ENCODE assay signal across 30 cellular contexts in the genomic region with DNA sequence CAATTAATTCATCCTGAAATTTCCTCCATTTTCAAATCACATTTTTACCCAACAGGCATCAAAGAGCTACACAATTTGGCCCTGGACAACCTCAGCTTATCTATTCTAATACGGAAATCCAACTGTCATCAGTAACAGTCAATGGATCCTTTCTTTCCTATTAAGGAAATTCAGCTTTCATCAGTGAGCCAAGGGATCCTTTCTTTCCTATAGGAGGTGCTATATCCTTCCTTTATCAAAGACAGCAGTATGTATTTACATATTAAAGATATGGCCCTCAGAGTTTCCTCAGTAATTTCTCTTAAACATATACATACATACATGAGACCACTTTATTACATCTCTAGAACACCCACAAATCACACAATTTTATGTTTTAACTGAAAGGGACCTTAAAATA. TPM values are rescaled to one million over a fixed set of nuclear protein-coding genes. Genes with fewer than 3 reads are reported as not detected.
DNase-seq lines count a peak whose midpoint lies in the region; ATAC-seq and TF ChIP-seq lines count a peak whose summit lies in the region.
"Had no signal": no experiment of that assay in that cellular context is flagged by ENCODE, and none has a peak within 500 bp of the region (broad histone marks: within the 10 kb centered on the region; RNA-seq: fewer than 3 reads in every experiment).

No MANE protein-coding gene starts in this region.

- no peak overlapping the region for H2BK5ac ChIP-seq in H9 (ENCODE audit: insufficient read length, low read length)

- no peak overlapping the region for H2BK20ac ChIP-seq in H9 (ENCODE audit: low read depth, low read length, poor library complexity, severe bottlenecking)

- no peak overlapping the region for H3K9ac ChIP-seq in SK-N-SH
- no peak overlapping the region for H3K9ac ChIP-seq in H9 (ENCODE audit: extremely low read depth, insufficient read length, low read length)

- CTCF ChIA-PET in SK-N-SH (lab: Yijun Ruan, JAX) (interaction anchor here (1.3 to 1.5 kb wide), 3 partner anchors 9 to 35 kb away, joined by 3 to 5 read pairs (median 4); no protein-coding TSS in a partner anchor), Panc1 (lab: Charles Lee) (no interaction called here)

- in situ Hi-C loops in Panc1 (cut with HindIII; ENCODE audit: low pct_unique_long_range_greater_than_20kb, low sequenced_read_pairs) (no loop called here), GM13976 (cut with MboI; ENCODE audit: low sequenced_read_pairs, unreplicated experiment) (loop anchor here (25.0 kb wide), 1 partner anchor 1573 kb away; no protein-coding TSS in a partner anchor)

- H3K27me3 Mint-ChIP-seq in H9 (ENCODE audit: low read depth): no peaks in the 10 kb centered on the region
- H3K27me3 Mint-ChIP-seq: activated naive CD4-positive, alpha-beta T cell treated with anti-CD3 and anti-CD28 coated beads, Interleukin-2, amount 10 ng/mL, durations not matched to agents 7 days and 5 days; activated T-helper 17 cell treated with anti-CD3 and anti-CD28 coated beads, Interleukin-2, amount 50 U/mL, for 72 hours; CD4-positive, alpha-beta T cell; stimulated activated naive CD8-positive, alpha-beta T cell treated with anti-CD3 and anti-CD28 coated beads, Interleukin-15, amount 100 ng/mL, for 72 hours had no signal

- H2BK12ac ChIP-seq in H9 (ENCODE audit: insufficient read length, low read depth, low read length): no peak overlapping the region

- no peak overlapping the region for H3K14ac ChIP-seq in H9 (ENCODE audit: insufficient read depth, low read length)

- H3K4me2 ChIP-seq in SK-N-SH (no peak overlapping the region), H9 (ENCODE audit: insufficient read depth, insufficient read length, low read length) (no peak overlapping the region), hepatocyte (no peak overlapping the region)

- H3K4me1 ChIP-seq in SK-N-SH (ENCODE audit: control insufficient read depth in 1 of 2, insufficient read depth in 2 of 2, low read depth in 1 of 2, low read length in 1 of 2) (peaks cover 0 to 9% of the 10 kb centered on the region in 2 experiments; a peak in 2 of 4 replicates), H9 (ENCODE audit: insufficient read depth, low read length) (no peaks in the 10 kb centered on the region), Panc1 (ENCODE audit: control insufficient read depth, insufficient read depth, low read length) (peaks cover 7% of the 10 kb centered on the region), hepatocyte (ENCODE audit: insufficient read depth) (no peaks in the 10 kb centered on the region)
- H3K4me1 ChIP-seq: prostate gland, right lobe of liver, uterus had no signal

- 96% methylated on average over 1 of the region's 1 CpG for WGBS in SK-N-SH (ENCODE audit: low lambda C conversion rate)
- WGBS in H9 (ENCODE audit: extremely low coverage, insufficient read length, low lambda C conversion rate): no CpG with 5 or more reads among the region's 1 CpG
- 94% methylated on average over 1 of the region's 1 CpG for WGBS in hepatocyte (ENCODE audit: low lambda C conversion rate, missing lambda C conversion rate)

- intact Hi-C loops in Panc1 (cut with micrococcal nuclease; ENCODE audit: unreplicated experiment): no loop called here

- no peak overlapping the region for H2BK120ac ChIP-seq in H9 (ENCODE audit: low read depth, low read length, poor library complexity, severe bottlenecking)

- no peak overlapping the region for H3K4me3 Mint-ChIP-seq in H9
- H3K4me3 Mint-ChIP-seq: activated naive CD4-positive, alpha-beta T cell treated with anti-CD3 and anti-CD28 coated beads, Interleukin-2, amount 10 ng/mL, durations not matched to agents 7 days and 5 days; activated T-helper 17 cell treated with anti-CD3 and anti-CD28 coated beads, Interleukin-2, amount 50 U/mL, for 72 hours; CD4-positive, alpha-beta T cell; stimulated activated naive CD8-positive, alpha-beta T cell treated with anti-CD3 and anti-CD28 coated beads, Interleukin-15, amount 100 ng/mL, for 72 hours had no signal

- H3K79me1 ChIP-seq in H9 (ENCODE audit: insufficient read depth, low read depth, low read length, poor library complexity, severe bottlenecking): no peaks in the 10 kb centered on the region

- H4K91ac ChIP-seq in H9 (ENCODE audit: insufficient read length, low read depth, low read length): no peak overlapping the region

- TF ChIP-seq EP300 in SK-N-SH (IDR thresholded peaks at IDR 0.05; ENCODE audit: borderline replicate concordance in 1 of 2, low read depth in 1 of 2, low read length in 1 of 2): no peak

- H3K27ac Mint-ChIP-seq in H9: no peak overlapping the region; a peak in 1 of 7 replicates
- H3K27ac Mint-ChIP-seq: activated naive CD4-positive, alpha-beta T cell treated with anti-CD3 and anti-CD28 coated beads, Interleukin-2, amount 10 ng/mL, durations not matched to agents 7 days and 5 days; activated T-helper 17 cell treated with anti-CD3 and anti-CD28 coated beads, Interleukin-2, amount 50 U/mL, for 72 hours; CD4-positive, alpha-beta T cell; stimulated activated naive CD8-positive, alpha-beta T cell treated with anti-CD3 and anti-CD28 coated beads, Interleukin-15, amount 100 ng/mL, for 72 hours had no signal

- H3K4me1 Mint-ChIP-seq in H9: peaks cover 17 to 19% of the 10 kb centered on the region in 2 experiments
- H3K4me1 Mint-ChIP-seq: activated naive CD4-positive, alpha-beta T cell treated with anti-CD3 and anti-CD28 coated beads, Interleukin-2, amount 10 ng/mL, durations not matched to agents 7 days and 5 days; stimulated activated naive CD8-positive, alpha-beta T cell treated with anti-CD3 and anti-CD28 coated beads, Interleukin-15, amount 100 ng/mL, for 72 hours had no signal

- H2BK15ac ChIP-seq in H9 (ENCODE audit: low read depth, low read length): no peak overlapping the region

- BruUV-seq in Panc1 (replicated peaks; lab: Mats Ljungman, UMichigan): no TSS peak

- H3K4me3 ChIP-seq in SK-N-SH (ENCODE audit: low read depth in 2 of 2, low read length in 1 of 2) (no peak overlapping the region), Panc1 (ENCODE audit: low read depth in 2 of 2, low read length in 2 of 2) (no peak overlapping the region), hepatocyte (no peak overlapping the region)
- H3K4me3 ChIP-seq: K562, prostate gland, right lobe of liver, spleen, thoracic aorta, uterus had no signal

- DNase-seq in SK-N-SH (no peak), H9 (no peak), Panc1 (ENCODE audit: low read depth, low spot score) (no peak), hepatocyte (ENCODE audit: low spot score) (no peak), GM13976 (ENCODE audit: low spot score) (no peak), NCI-H128 (lab: John Stamatoyannopoulos, UW; ENCODE audit: unreplicated experiment) (no peak)
- no peak for DNase-seq in stimulated activated CD4-positive, alpha-beta T cell treated with anti-CD3 and anti-CD28 coated beads, Interleukin-2, amount 100 ng/mL, for 24 hours
- DNase-seq: activated CD4-positive, alpha-beta T cell treated with anti-CD3 and anti-CD28 coated beads, Interleukin-2, amount 50 U/mL, for 48 hours; activated CD4-positive, CD25-positive, alpha-beta regulatory T cell; activated naive CD4-positive, alpha-beta T cell treated with anti-CD3 and anti-CD28 coated beads, Interleukin-2, amount 10 ng/mL, durations not matched to agents 7 days and 5 days; amniotic stem cell; brain microvascular endothelial cell; CD4-positive, alpha-beta T cell; DMS 273 treated with DMSO at 0.1 percent for 48 hours; glutamatergic neuron; kidney; left ventricle myocardium superior; NCI-H1436; NCI-H2081 treated with DMSO at 0.1 percent for 48 hours; NCI-H226; NCI-H748 treated with DMSO at 0.1 percent for 48 hours; right lobe of liver; spleen; stimulated activated naive CD8-positive, alpha-beta T cell treated with anti-CD3 and anti-CD28 coated beads, Interleukin-15, amount 100 ng/mL, for 72 hours; uterus had no signal

- H3K9me2 ChIP-seq in SK-N-SH (no peaks in the 10 kb centered on the region), hepatocyte (replicated peaks; ENCODE audit: insufficient read depth) (no peaks in the 10 kb centered on the region)

- peaks cover 68% of the 10 kb centered on the region for H3K79me2 ChIP-seq in SK-N-SH (ENCODE audit: insufficient read depth)
- peaks cover 8% of the 10 kb centered on the region; the same call in 1 of the 2 replicates for H3K79me2 ChIP-seq in H9 (ENCODE audit: insufficient read depth, low read length)
- peaks cover 54% of the 10 kb centered on the region for H3K79me2 ChIP-seq in hepatocyte

- no peak for TF ChIP-seq RAD21 in SK-N-SH (IDR thresholded peaks at IDR 0.05; ENCODE audit: low read length)

- H3K27ac ChIP-seq in SK-N-SH (ENCODE audit: low read depth in 2 of 2, low read length in 1 of 2) (no peak overlapping the region), H9 (ENCODE audit: insufficient read length, low read depth, low read length) (no peak overlapping the region), Panc1 (ENCODE audit: low read length) (no peak overlapping the region), hepatocyte (no peak overlapping the region)
- H3K27ac ChIP-seq: brain microvascular endothelial cell, prostate gland, right lobe of liver, spleen, thoracic aorta, uterus had no signal

- H4K8ac ChIP-seq in H9 (replicated peaks; ENCODE audit: insufficient read length, low read depth, low read length): no peak overlapping the region

- peaks cover 60 to 62% of the 10 kb centered on the region in 2 experiments for H3K36me3 ChIP-seq in SK-N-SH (replicated peaks in 1 of 2; ENCODE audit: control insufficient read depth in 1 of 2, insufficient read depth in 2 of 2, low read length in 1 of 2)
- H3K36me3 ChIP-seq in Panc1 (ENCODE audit: control insufficient read depth, insufficient read depth, low read length): peaks cover 54% of the 10 kb centered on the region
- no peaks in the 10 kb centered on the region for H3K36me3 ChIP-seq in hepatocyte (replicated peaks; ENCODE audit: insufficient read depth, low read depth)
- H3K36me3 ChIP-seq: prostate gland, uterus had no signal

- POLR2A ChIA-PET in SK-N-SH (lab: Yijun Ruan, JAX) (no interaction called here), Panc1 (lab: Charles Lee) (no interaction called here)

- H3F3A ChIP-seq in SK-N-SH (replicated peaks; ENCODE audit: insufficient read depth): peaks cover 4% of the 10 kb centered on the region

- ATAC-seq in SK-N-SH treated with all-trans-retinoic acid at 6 μM for 48 hours (no peak), Panc1 (no peak)
- ATAC-seq: activated T-helper 17 cell treated with anti-CD3 and anti-CD28 coated beads, Interleukin-2, amount 50 U/mL, for 72 hours; K562; left ventricle myocardium superior; right lobe of liver; stimulated activated naive CD8-positive, alpha-beta T cell treated with anti-CD3 and anti-CD28 coated beads, Interleukin-15, amount 100 ng/mL, for 72 hours had no signal

- H3K36me3 Mint-ChIP-seq in H9 (ENCODE audit: insufficient read depth in 1 of 3, low read depth in 3 of 3): peaks cover 23 to 51% (median 45%) of the 10 kb centered on the region in 3 experiments

- no peaks in the 10 kb centered on the region for H3K23me2 ChIP-seq in H9 (ENCODE audit: insufficient read length, low read depth, low read length, poor library complexity, severe bottlenecking)

- H3K56ac ChIP-seq in H9 (ENCODE audit: insufficient read length, low read depth, low read length): no peak overlapping the region

- TF ChIP-seq CTCF in SK-N-SH (IDR thresholded peaks at IDR 0.05) (peak; percentile 26; the same call in 1 of the 2 replicates), H9 (conservative IDR thresholded peaks at IDR 0.05) (peak; percentile 51), Panc1 (IDR thresholded peaks at IDR 0.05) (peak; percentile 28; the same call in 1 of the 2 replicates), hepatocyte (IDR thresholded peaks at IDR 0.05; ENCODE audit: poor library complexity) (peak; percentile 8), GM13976 (IDR thresholded peaks at IDR 0.05; ENCODE audit: borderline replicate concordance, control extremely low read depth, extremely low read depth, insufficient read depth, missing control alignments) (no peak)

- H3K27me3 ChIP-seq in SK-N-SH (ENCODE audit: insufficient read depth) (no peaks in the 10 kb centered on the region), H9 (ENCODE audit: insufficient read depth, low read length) (no peaks in the 10 kb centered on the region), Panc1 (ENCODE audit: control insufficient read depth, insufficient read depth, low read length) (no peaks in the 10 kb centered on the region), hepatocyte (no peaks in the 10 kb centered on the region)
- H3K27me3 ChIP-seq: brain microvascular endothelial cell, right lobe of liver, spleen, uterus had no signal

- H3K4ac ChIP-seq in H9 (ENCODE audit: low read depth, low read length): no peak overlapping the region

- H2AFZ ChIP-seq in SK-N-SH (ENCODE audit: low read depth) (no peak overlapping the region), H9 (ENCODE audit: low read length) (no peak overlapping the region), hepatocyte (no peak overlapping the region)

- H3K9me3 ChIP-seq in SK-N-SH (no peaks in the 10 kb centered on the region), H9 (ENCODE audit: control insufficient read depth, low read depth, low read length) (no peaks in the 10 kb centered on the region), Panc1 (ENCODE audit: control insufficient read depth, insufficient read depth, low read depth, low read length) (no peaks in the 10 kb centered on the region), hepatocyte (ENCODE audit: low read depth) (no peaks in the 10 kb centered on the region)
- H3K9me3 ChIP-seq: prostate gland, right lobe of liver, spleen, thoracic aorta, uterus had no signal

- no peak overlapping the region for H3K18ac ChIP-seq in H9 (ENCODE audit: insufficient read length, low read depth, low read length)

- no peak overlapping the region for H3T11ph ChIP-seq in H9 (ENCODE audit: low read length)

- H3K9me3 Mint-ChIP-seq in H9: no peaks in the 10 kb centered on the region
- H3K9me3 Mint-ChIP-seq: activated naive CD4-positive, alpha-beta T cell treated with anti-CD3 and anti-CD28 coated beads, Interleukin-2, amount 10 ng/mL, durations not matched to agents 7 days and 5 days; activated T-helper 17 cell treated with anti-CD3 and anti-CD28 coated beads, Interleukin-2, amount 50 U/mL, for 72 hours; CD4-positive, alpha-beta T cell; stimulated activated naive CD8-positive, alpha-beta T cell treated with anti-CD3 and anti-CD28 coated beads, Interleukin-15, amount 100 ng/mL, for 72 hours had no signal

- peaks cover 30% of the 10 kb centered on the region for H4K20me1 ChIP-seq in SK-N-SH (ENCODE audit: insufficient read depth)
- H4K20me1 ChIP-seq in H9 (ENCODE audit: control insufficient read depth, insufficient read depth, insufficient read length): no peaks in the 10 kb centered on the region
- peaks cover 28% of the 10 kb centered on the region for H4K20me1 ChIP-seq in hepatocyte (ENCODE audit: insufficient read depth, poor library complexity, severe bottlenecking)

- no peak overlapping the region for H3K23ac ChIP-seq in H9 (ENCODE audit: insufficient read length, low read depth, low read length)

- H4K5ac ChIP-seq in H9 (ENCODE audit: insufficient read length, low read depth, low read length): no peak overlapping the region

- no peak overlapping the region for H2AK5ac ChIP-seq in H9 (ENCODE audit: insufficient read length, low read length)

RNA-seq across cellular contexts. Expression of a gene that starts 10.1 kb away (rescaled TPM):
- 22.8 and 33.0 TPM in 2 replicates for polyA plus RNA-seq in SK-N-SH (2012; rRNA removed)
- 36.7 and 45.6 TPM in 2 replicates for polyA plus RNA-seq in SK-N-SH (2012; cell fraction: cytosol; rRNA removed)
- polyA plus RNA-seq in SK-N-SH (2012; cell fraction: nucleus; rRNA removed): 30.2 and 65.9 TPM in 2 replicates
- total RNA-seq in H9 (2021): 103 and 106 TPM in 2 replicates
- total RNA-seq in Panc1 (2021; ENCODE audit: unreplicated experiment): 74.3 TPM
- polyA plus RNA-seq in Panc1 (2012; ENCODE audit: insufficient read length): 32.2 TPM
- 52.4 and 60.9 TPM in 2 replicates for total RNA-seq in hepatocyte
- 29.6 and 33.9 TPM in 2 replicates for polyA plus RNA-seq in hepatocyte
